In the genomic region with DNA sequence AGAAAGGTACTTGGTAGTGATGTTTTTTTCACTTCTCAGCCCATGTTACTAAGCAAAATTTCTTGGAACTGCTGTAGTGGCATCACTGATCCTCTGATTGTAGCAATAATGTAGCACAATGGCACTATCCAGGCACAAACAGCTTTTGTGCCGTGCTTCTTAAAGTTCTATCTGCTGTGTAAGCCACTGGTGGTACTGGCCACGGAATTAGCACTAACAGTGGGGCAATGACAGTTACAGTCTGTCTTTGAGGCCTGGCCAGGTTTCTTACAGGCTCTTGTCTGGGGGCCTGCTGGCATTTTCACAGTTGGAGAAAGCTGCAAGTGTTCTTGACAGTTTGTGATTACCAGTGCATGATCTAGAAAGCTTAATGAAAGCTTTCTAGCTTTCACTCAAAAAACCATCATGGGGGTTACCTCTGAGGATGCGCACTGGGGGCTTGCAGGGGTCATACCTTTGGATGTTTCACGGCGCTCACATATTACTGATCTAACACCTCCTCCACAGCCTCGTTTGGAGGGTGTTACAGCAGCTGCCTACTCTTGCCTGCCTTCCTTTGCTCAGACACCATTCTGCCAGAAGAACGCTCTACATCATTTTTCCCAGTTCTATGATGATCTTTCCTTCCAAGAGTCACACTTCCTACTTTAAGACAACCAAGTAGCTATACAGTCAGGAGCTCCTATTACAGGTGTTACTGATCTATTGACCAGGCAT, we compare ENCODE assay signal across 11 cellular contexts. TPM values are rescaled to one million over a fixed set of nuclear protein-coding genes. Genes with fewer than 3 reads are reported as not detected.
DNase-seq lines count a peak whose midpoint lies in the region; ATAC-seq and TF ChIP-seq lines count a peak whose summit lies in the region.
"Had no signal": no experiment of that assay in that cellular context is flagged by ENCODE, and none has a peak within 500 bp of the region (broad histone marks: within the 10 kb centered on the region; RNA-seq: fewer than 3 reads in every experiment).

No MANE protein-coding gene starts in this region.

- WGBS in thyroid gland, 2 donors: 57 to 63% methylated on average over 7 of the region's 7 CpGs

- TF ChIP-seq POLR2A in thyroid gland (IDR thresholded peaks at IDR 0.05): no peak

- TF ChIP-seq CTCF in glutamatergic neuron (IDR thresholded peaks at IDR 0.05; ENCODE audit: partially characterized antibody, unreplicated experiment) (no peak), thyroid gland (IDR thresholded peaks at IDR 0.05) (no peak)

- no peaks in the 10 kb centered on the region for H3K36me3 ChIP-seq in thyroid gland

- H3K9me3 ChIP-seq in thyroid gland: no peaks in the 10 kb centered on the region
- H3K9me3 ChIP-seq: tibial nerve had no signal

- ATAC-seq in HG03520 (IDR thresholded peaks at IDR 0.05; ENCODE audit: unreplicated experiment) (no peak), GM18511 (IDR thresholded peaks at IDR 0.05; ENCODE audit: unreplicated experiment) (no peak)

- intact Hi-C loops in thyroid gland (cut with DNase I): loop anchor here (5.0 to 10.0 kb wide), 2 partner anchors 138 to 215 kb away; no protein-coding TSS in a partner anchor

- no peak overlapping the region for H3K4me3 Mint-ChIP-seq in activated CD4-positive, alpha-beta memory T cell treated with anti-CD3 and anti-CD28 coated beads, Interleukin-2, amount 10 ng/mL, durations not matched to agents 7 days and 5 days
- H3K4me3 Mint-ChIP-seq in glutamatergic neuron (ENCODE audit: unreplicated experiment): no peak overlapping the region

- H3K9me3 Mint-ChIP-seq in activated CD4-positive, alpha-beta memory T cell treated with anti-CD3 and anti-CD28 coated beads, Interleukin-2, amount 10 ng/mL, durations not matched to agents 7 days and 5 days: no peaks in the 10 kb centered on the region
- H3K9me3 Mint-ChIP-seq in glutamatergic neuron (ENCODE audit: unreplicated experiment): peaks cover 6% of the 10 kb centered on the region

- peaks cover 23 to 45% of the 10 kb centered on the region in 2 donors for H3K4me1 ChIP-seq in thyroid gland

- peak overlapping the region in 2 of 3 donors; percentile 14 to 38 for H3K27ac ChIP-seq in thyroid gland

- no peaks in the 10 kb centered on the region for H3K27me3 ChIP-seq in thyroid gland
- H3K27me3 ChIP-seq: tibial nerve had no signal

- DNase-seq in activated CD8-positive, alpha-beta memory T cell treated with anti-CD3 and anti-CD28 coated beads for 24 hours: peak; percentile 77
- DNase-seq in activated CD8-positive, alpha-beta memory T cell treated with anti-CD3 and anti-CD28 coated beads, Interleukin-2, amount 50 U/mL, for 4 hours: no peak
- DNase-seq in activated CD4-positive, alpha-beta memory T cell treated with anti-CD3 and anti-CD28 coated beads, Interleukin-2, amount 10 ng/mL, durations not matched to agents 7 days and 5 days: peak; percentile 29
- no peak for DNase-seq in glutamatergic neuron
- DNase-seq in thyroid gland: peak; percentile 66 to 67
- DNase-seq in DMS153 (lab: John Stamatoyannopoulos, UW): no peak

- no peaks in the 10 kb centered on the region for H3K27me3 Mint-ChIP-seq in activated CD4-positive, alpha-beta memory T cell treated with anti-CD3 and anti-CD28 coated beads, Interleukin-2, amount 10 ng/mL, durations not matched to agents 7 days and 5 days
- H3K27me3 Mint-ChIP-seq in glutamatergic neuron (ENCODE audit: unreplicated experiment): peaks cover 3% of the 10 kb centered on the region

- POLR2A ChIA-PET in activated CD4-positive, alpha-beta memory T cell treated with anti-CD3 and anti-CD28 coated beads, Interleukin-2, amount 10 ng/mL, durations not matched to agents 7 days and 5 days (lab: Charles Lee): interaction anchor here (1.0 to 6.0 kb wide), 16 partner anchors 9 to 170 kb away, joined by 3 to 83 read pairs (median 13); partner anchors contain the start of gene RIPOR2

- peaks cover 91% of the 10 kb centered on the region for H3K36me3 Mint-ChIP-seq in activated CD4-positive, alpha-beta memory T cell treated with anti-CD3 and anti-CD28 coated beads, Interleukin-2, amount 10 ng/mL, durations not matched to agents 7 days and 5 days (ENCODE audit: low read depth)
- H3K36me3 Mint-ChIP-seq in glutamatergic neuron (ENCODE audit: unreplicated experiment): no peaks in the 10 kb centered on the region

- H3K4me1 Mint-ChIP-seq in activated CD4-positive, alpha-beta memory T cell treated with anti-CD3 and anti-CD28 coated beads, Interleukin-2, amount 10 ng/mL, durations not matched to agents 7 days and 5 days: peaks cover 65% of the 10 kb centered on the region
- H3K4me1 Mint-ChIP-seq in glutamatergic neuron (ENCODE audit: low read depth, unreplicated experiment): peaks cover 32% of the 10 kb centered on the region

- H3K27ac Mint-ChIP-seq in activated CD4-positive, alpha-beta memory T cell treated with anti-CD3 and anti-CD28 coated beads, Interleukin-2, amount 10 ng/mL, durations not matched to agents 7 days and 5 days: peak overlapping the region; percentile 90
- H3K27ac Mint-ChIP-seq in glutamatergic neuron (ENCODE audit: unreplicated experiment): peak overlapping the region; percentile 67

- CTCF ChIA-PET in activated CD4-positive, alpha-beta memory T cell treated with anti-CD3 and anti-CD28 coated beads, Interleukin-2, amount 10 ng/mL, durations not matched to agents 7 days and 5 days (lab: Charles Lee): interaction anchor here (0.7 to 9.2 kb wide), 26 partner anchors 9 to 219 kb away, joined by 3 to 153 read pairs (median 6); partner anchors contain the start of gene RIPOR2

- H3K4me3 ChIP-seq in thyroid gland (replicated peaks in 1 of 3): no peak overlapping the region
- H3K4me3 ChIP-seq: tibial nerve had no signal

RNA-seq across cellular contexts. Expression of gene ARMH2, which starts 58.4 kb away (rescaled TPM):
- 1 to 10 TPM; 1.2 to 1.5 TPM for total RNA-seq in activated CD4-positive, alpha-beta memory T cell treated with anti-CD3 and anti-CD28 coated beads, Interleukin-2, amount 10 ng/mL, durations not matched to agents 7 days and 5 days
- 0.54 TPM for total RNA-seq in glutamatergic neuron (ENCODE audit: unreplicated experiment)
- not detected for total RNA-seq in thyroid gland
- total RNA-seq: dermis microvascular lymphatic vessel endothelial cell, NCI-H460, tibial nerve had no signal

Comparison
In these comparisons a context has a peak if more than half of its experiments do, and no peak if none do; other contexts are left out.
1. DNase-seq: peak in activated CD8-positive, alpha-beta memory T cell treated with anti-CD3 and anti-CD28 coated beads for 24 hours (single experiment), activated CD4-positive, alpha-beta memory T cell treated with anti-CD3 and anti-CD28 coated beads, Interleukin-2, amount 10 ng/mL, durations not matched to agents 7 days and 5 days (single experiment) and thyroid gland (2 of 2); none in activated CD8-positive, alpha-beta memory T cell treated with anti-CD3 and anti-CD28 coated beads, Interleukin-2, amount 50 U/mL, for 4 hours (single experiment), glutamatergic neuron (single experiment) and DMS153 (single experiment).